ENCODE assay signal across 9 cellular contexts in genomic region chr15:30985081-30985531, GRCh38. TPM values are rescaled to one million over a fixed set of nuclear protein-coding genes. Genes with fewer than 3 reads are reported as not detected.
A peak's percentile ranks its signal among the peaks of the same experiment; 100 is the strongest.
DNase-seq lines count a peak whose midpoint lies in the region; ATAC-seq, FAIRE-seq and TF ChIP-seq lines count a peak whose summit lies in the region.
"Had no signal": no experiment of that assay in that cellular context is flagged by ENCODE, and none has a peak within 500 bp of the region (broad histone marks: within the 10 kb centered on the region; RNA-seq: fewer than 3 reads in every experiment).

No MANE protein-coding gene starts in this region.

- H3K9ac ChIP-seq in HepG2 (ENCODE audit: insufficient read depth, low read depth, low read length): no peak overlapping the region

- 35% methylated on average over 3 of the region's 3 CpGs for WGBS in right lobe of liver (ENCODE audit: insufficient coverage, low coverage, low lambda C conversion rate, missing lambda C conversion rate)
- WGBS in HepG2 (ENCODE audit: low lambda C conversion rate): 93% methylated on average over 3 of the region's 3 CpGs

- POLR2A ChIA-PET in HepG2 (lab: Yijun Ruan, JAX): no interaction called here

- H3K9me3 ChIP-seq in right lobe of liver (no peaks in the 10 kb centered on the region), HepG2 (ENCODE audit: low read length) (no peaks in the 10 kb centered on the region), uterus (no peaks in the 10 kb centered on the region)

- TF ChIP-seq CTCF in right lobe of liver (IDR thresholded peaks at IDR 0.05) (no peak), HepG2 (CRISPR knock-in tag; IDR thresholded peaks at IDR 0.05) (no peak), uterus (IDR thresholded peaks at IDR 0.05) (no peak)

- ATAC-seq in right lobe of liver (peak in 3 of 4 donors; percentile 8 to 24 (median 14)), HepG2 (no peak), GM21717 (IDR thresholded peaks at IDR 0.05; ENCODE audit: unreplicated experiment) (no peak), GM19035 (IDR thresholded peaks at IDR 0.05; ENCODE audit: unreplicated experiment) (no peak)

- in situ Hi-C loops in HepG2 (cut with HindIII; ENCODE audit: extremely low pct_ligation_motif_present, low pct_unique_long_range_greater_than_20kb): loop anchor here (25.0 kb wide), 1 partner anchor 152 kb away; no protein-coding TSS in a partner anchor

- H3K4me2 ChIP-seq in HepG2 (ENCODE audit: low read depth, low read length): no peak overlapping the region

- H3K36me3 ChIP-seq in right lobe of liver (peaks cover 0 to 4% (median 0%) of the 10 kb centered on the region in 4 donors), HepG2 (replicated peaks in 1 of 2; ENCODE audit: control insufficient read depth in 1 of 2, insufficient read depth in 2 of 2, low read length in 2 of 2) (peaks cover 13 to 35% of the 10 kb centered on the region in 2 experiments), uterus (no peaks in the 10 kb centered on the region)

- no peak for TF ChIP-seq RAD21 in HepG2 (CRISPR knock-in tag; IDR thresholded peaks at IDR 0.05)

- no peak for TF ChIP-seq POLR2A in right lobe of liver (IDR thresholded peaks at IDR 0.05)
- no peak for TF ChIP-seq POLR2A in HepG2 (IDR thresholded peaks at IDR 0.05; ENCODE audit: insufficient read depth in 1 of 2, low read depth in 2 of 2, low read length in 2 of 2)
- TF ChIP-seq POLR2A in uterus (IDR thresholded peaks at IDR 0.05): no peak

- intact Hi-C loops in right lobe of liver (cut with DNase I) (no loop called here), HepG2 (cut with micrococcal nuclease; ENCODE audit: unreplicated experiment) (no loop called here), uterus (cut with DNase I; ENCODE audit: low total_unique reads) (no loop called here)

- H3K27me3 ChIP-seq in right lobe of liver: no peaks in the 10 kb centered on the region
- H3K27me3 ChIP-seq in HepG2 (ENCODE audit: control insufficient read depth in 1 of 2, insufficient read depth in 2 of 2, low read length in 2 of 2): no peaks in the 10 kb centered on the region
- H3K27me3 ChIP-seq in uterus: no peaks in the 10 kb centered on the region

- H3K27ac ChIP-seq in right lobe of liver (no peak overlapping the region), HepG2 (ENCODE audit: extremely low read length, insufficient read depth, low read length) (no peak overlapping the region), uterus (peak overlapping the region; percentile 18 to 36)

- DNase-seq in right lobe of liver: no peak
- DNase-seq in HepG2 (ENCODE audit: low spot score): no peak
- peak; percentile 62 for DNase-seq in cerebellar cortex (ENCODE audit: low spot score)
- peak; percentile 71 for DNase-seq in medulla oblongata (ENCODE audit: extremely low spot score)
- DNase-seq in uterus: no peak
- DNase-seq in NCI-H2227 (lab: John Stamatoyannopoulos, UW; ENCODE audit: unreplicated experiment): no peak
- DNase-seq: KBM-7 had no signal

- H3K4me3 ChIP-seq in right lobe of liver: no peak overlapping the region
- no peak overlapping the region for H3K4me3 ChIP-seq in HepG2 (replicated peaks in 1 of 3; ENCODE audit: insufficient read depth in 1 of 3, low read depth in 2 of 3, low read length in 3 of 3)
- no peak overlapping the region for H3K4me3 ChIP-seq in uterus

- BruUV-seq in HepG2 (replicated peaks; lab: Mats Ljungman, UMichigan): no TSS peak

- H3K79me2 ChIP-seq in HepG2 (ENCODE audit: insufficient read depth, low read length): peaks cover 52% of the 10 kb centered on the region

- no peaks in the 10 kb centered on the region; the same call in 1 of the 2 replicates for H4K20me1 ChIP-seq in HepG2 (ENCODE audit: insufficient read depth, low read length)

- FAIRE-seq in HepG2 (lab: Jason Lieb, UNC): no peak

- no peak for TF ChIP-seq EP300 in HepG2 (IDR thresholded peaks at IDR 0.05; ENCODE audit: low read depth in 2 of 2, low read length in 2 of 2)
- no peak for TF ChIP-seq EP300 in HepG2 (CRISPR knock-in tag; IDR thresholded peaks at IDR 0.05; ENCODE audit: borderline replicate concordance)

- H3K4me1 ChIP-seq in right lobe of liver (peaks cover 0 to 50% (median 20%) of the 10 kb centered on the region in 4 donors), HepG2 (ENCODE audit: insufficient read depth, low read length) (peaks cover 55% of the 10 kb centered on the region), uterus (peaks cover 0 to 4% of the 10 kb centered on the region in 2 donors)

- CTCF ChIA-PET in HepG2 (lab: Yijun Ruan, JAX; ENCODE audit: low intra/inter-chr PET ratio, low total read pairs): no interaction called here

- no peak overlapping the region for H2AFZ ChIP-seq in HepG2 (ENCODE audit: low read length)

TF ChIP-seq in HepG2, 621 proteins besides CTCF, POLR2A, EP300 and RAD21:
- TF ChIP-seq MED13 (CRISPR knock-in tag; IDR thresholded peaks at IDR 0.05) (no peak), ZNF674 (CRISPR knock-in tag; IDR thresholded peaks at IDR 0.05; ENCODE audit: low read depth) (no peak), MTA3 (CRISPR knock-in tag; IDR thresholded peaks at IDR 0.05) (no peak), MATR3 (CRISPR knock-in tag; IDR thresholded peaks at IDR 0.05) (no peak), ZNF562 (CRISPR knock-in tag; IDR thresholded peaks at IDR 0.05; ENCODE audit: borderline replicate concordance) (no peak), TFDP1 (CRISPR knock-in tag; IDR thresholded peaks at IDR 0.05; ENCODE audit: borderline replicate concordance) (no peak)
TF ChIP-seq in HepG2: peak in this region for 0.

RNA-seq across cellular contexts. Expression of gene MTMR10, which starts 6.3 kb away (rescaled TPM):
- total RNA-seq in right lobe of liver (10 to 100 TPM; 16.2 to 29.1 (median 22.3) TPM), HepG2 (2016; rRNA removed; fragmentation: Illumina TruSeq; extraction: Trizol) (17.4 and 18.6 TPM in 2 replicates), uterus (10 to 100 TPM; 11.8 to 34.2 (median 19.1) TPM)
- 2.5 and 2.7 TPM in 2 replicates for total RNA-seq in HepG2 (2016; cell fraction: cytosol; rRNA removed; fragmentation: Illumina TruSeq; extraction: Trizol; ENCODE audit: low read depth)
- total RNA-seq in HepG2 (2016; cell fraction: insoluble cytoplasmic fraction; rRNA removed; fragmentation: Illumina TruSeq; extraction: Trizol): 17.6 and 17.8 TPM in 2 replicates
- 8.5 and 10.1 TPM in 2 replicates for total RNA-seq in HepG2 (2016; cell fraction: membrane; rRNA removed; fragmentation: Illumina TruSeq; extraction: Trizol)
- 29.2 and 29.6 TPM in 2 replicates for total RNA-seq in HepG2 (2016; cell fraction: nucleus; rRNA removed; fragmentation: Illumina TruSeq; extraction: Trizol)
- polyA plus RNA-seq in HepG2 (2011; rRNA removed): 10.0 and 10.2 TPM in 2 replicates
- 4.3 and 6.3 TPM in 2 replicates for polyA plus RNA-seq in HepG2 (2011; cell fraction: cytosol; rRNA removed)
- polyA plus RNA-seq in HepG2 (2011; cell fraction: nucleus; rRNA removed): 10.5 and 10.7 TPM in 2 replicates
- polyA plus RNA-seq in HepG2 (2012): 11.6 and 14.6 TPM in 2 replicates
- polyA plus RNA-seq in HepG2 (2016; cell fraction: cytosol; fragmentation: Illumina TruSeq; extraction: Trizol; ENCODE audit: low read depth): 1.1 TPM in 2 replicates
- polyA plus RNA-seq in HepG2 (2016; cell fraction: insoluble cytoplasmic fraction; fragmentation: Illumina TruSeq; extraction: Trizol; ENCODE audit: low read depth): 13.3 and 14.3 TPM in 2 replicates
- polyA plus RNA-seq in HepG2 (2016; cell fraction: membrane; fragmentation: Illumina TruSeq; extraction: Trizol; ENCODE audit: low read depth): 4.3 and 4.6 TPM in 2 replicates
- polyA plus RNA-seq in HepG2 (2016; cell fraction: nucleus; fragmentation: Illumina TruSeq; extraction: Trizol; ENCODE audit: insufficient read depth, low read depth): 16.0 and 20.6 TPM in 2 replicates
- 6.1 and 8.6 TPM in 2 replicates for polyA minus RNA-seq in HepG2 (2011; rRNA and poly(A)+ RNA removed; ENCODE audit: low replicate concordance)
- 8.5 and 9.8 TPM in 2 replicates for polyA minus RNA-seq in HepG2 (2011; cell fraction: cytosol; rRNA and poly(A)+ RNA removed)
- 79.1 and 87.2 TPM in 2 replicates for polyA minus RNA-seq in HepG2 (2011; cell fraction: nucleus; rRNA and poly(A)+ RNA removed)

Comparison
In these comparisons a context has a peak if more than half of its experiments do, and no peak if none do; other contexts are left out.
1. ATAC-seq: peak in right lobe of liver (3 of 4); none in HepG2 (single experiment), GM21717 (single experiment) and GM19035 (single experiment).
2. DNase-seq: peak in cerebellar cortex (single experiment) and medulla oblongata (single experiment); none in right lobe of liver (0 of 3), HepG2 (single experiment), uterus (0 of 2) and NCI-H2227 (single experiment).
3. H3K27ac ChIP-seq: peak in uterus (2 of 2); none in right lobe of liver (0 of 3) and HepG2 (single experiment).